Comparison of ENCODE assay signal across 22 cellular contexts in the genomic region with DNA sequence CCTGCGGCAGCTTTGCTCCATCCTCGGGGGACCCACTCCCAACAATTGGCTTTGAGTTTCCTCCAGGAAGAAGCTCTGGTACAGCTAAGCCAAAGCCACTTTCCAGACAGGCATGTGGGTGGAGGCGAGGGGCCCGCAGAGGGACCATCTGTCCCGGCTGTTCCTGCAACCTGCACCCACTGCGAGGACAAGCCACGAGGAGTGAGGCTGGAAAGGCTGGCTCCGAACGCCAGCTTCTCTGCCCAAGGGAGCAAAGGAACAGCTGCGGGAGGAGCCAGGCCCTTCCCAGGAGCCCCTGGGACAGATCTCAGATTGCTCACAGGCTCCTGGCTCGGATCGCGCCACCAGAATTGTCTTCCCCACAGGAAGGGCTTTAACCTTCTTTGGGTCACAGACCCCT. TPM values are rescaled to one million over a fixed set of nuclear protein-coding genes. Genes with fewer than 3 reads are reported as not detected.
DNase-seq lines count a peak whose midpoint lies in the region; ATAC-seq, FAIRE-seq and TF ChIP-seq lines count a peak whose summit lies in the region.
"Had no signal": no experiment of that assay in that cellular context is flagged by ENCODE, and none has a peak within 500 bp of the region (broad histone marks: within the 10 kb centered on the region; RNA-seq: fewer than 3 reads in every experiment).

No MANE protein-coding gene starts in this region.

- no peak overlapping the region for H2AK5ac ChIP-seq in H1 (ENCODE audit: low read depth, low read length)

- POLR2A ChIA-PET in H1 (lab: Charles Lee; ENCODE audit: partially characterized antibody), result interaction anchor here (0.7 kb wide), 1 partner anchor 32 kb away, joined by 3 read pairs; no protein-coding TSS in a partner anchor

- H3K27ac Mint-ChIP-seq in nephron, result peak overlapping the region; percentile 38 to 96 (median 65)
- H3K27ac Mint-ChIP-seq: stimulated activated naive B cell treated with anti-CD40 and anti-IgM and Interleukin-4, amounts not matched to agents 10 μg/mL and 1 μg/mL and 100 μg/mL, for 72 hours; T-helper 1 cell treated with Interleukin-12 subunit alpha and Interleukin-12 subunit beta and Interleukin-4 antibody, amounts not matched to agents 30 μg/mL and 1 μg/mL, for 36 hours had no signal

- CTCF ChIA-PET in H1 (lab: Charles Lee; ENCODE audit: partially characterized antibody), result interaction anchor here (0.7 to 24.1 kb wide), 9 partner anchors 6 to 276 kb away, joined by 3 to 370 read pairs (median 3); a partner anchor contains a TSS

- no peak overlapping the region for H2BK12ac ChIP-seq in H1 (ENCODE audit: low read depth, low read length)

- peaks cover 9% of the 10 kb centered on the region for H3K27me3 Mint-ChIP-seq in nephron (ENCODE audit: low read depth)

- H3K4me3 Mint-ChIP-seq in nephron, result peak overlapping the region in 2 of 3 experiments; percentile 34 to 38
- H3K4me3 Mint-ChIP-seq: neural crest cell; stimulated activated naive B cell treated with anti-CD40 and anti-IgM and Interleukin-4, amounts not matched to agents 10 μg/mL and 1 μg/mL and 100 μg/mL, for 72 hours; T-helper 1 cell treated with Interleukin-12 subunit alpha and Interleukin-12 subunit beta and Interleukin-4 antibody, amounts not matched to agents 30 μg/mL and 1 μg/mL, for 36 hours had no signal

- no peaks in the 10 kb centered on the region for H4K20me1 ChIP-seq in H1 (replicated peaks in 1 of 2; ENCODE audit: control insufficient read depth in 1 of 2, insufficient read depth in 2 of 2, low read length in 2 of 2)

- no peak overlapping the region for H3K23ac ChIP-seq in H1 (ENCODE audit: insufficient read length)

- TF ChIP-seq CTCF in H1 (IDR thresholded peaks at IDR 0.05; ENCODE audit: control extremely low read depth in 1 of 3, insufficient read depth in 1 of 3, low read depth in 1 of 3, low read length in 3 of 3) (no peak), nephron (IDR thresholded peaks at IDR 0.05; ENCODE audit: unreplicated experiment in 3 of 3) (no peak), vagina (IDR thresholded peaks at IDR 0.05) (no peak)

- H3K27ac ChIP-seq in H1 (ENCODE audit: low read depth, low read length), result no peak overlapping the region
- peak overlapping the region; percentile 72 for H3K27ac ChIP-seq in vagina
- H3K27ac ChIP-seq: 22Rv1, C4-2B, lower lobe of right lung had no signal

- 86% methylated on average over 13 of the region's 13 CpGs; no CpG with 5 or more reads in 1 of the 2 experiments for WGBS in H1 (ENCODE audit: extremely low coverage in 1 of 2, insufficient coverage in 1 of 2, insufficient read length in 1 of 2, insufficient replicate concordance in 2 of 2, low coverage in 1 of 2, low lambda C conversion rate in 2 of 2, missing lambda C conversion rate in 1 of 2), 2 experiments

- H4K8ac ChIP-seq in H1 (ENCODE audit: extremely low read depth, insufficient read depth, low read length), result 0 out of 2 replicates have a peak overlapping the region, but pooled peaks have one; percentile 14

- H3K4me1 ChIP-seq in H1 (replicated peaks in 1 of 4; ENCODE audit: control insufficient read depth in 3 of 4, insufficient read depth in 4 of 4, low read length in 3 of 4) (peaks cover 0 to 10% (median 8%) of the 10 kb centered on the region in 4 experiments; a peak in 5 of 7 replicates), vagina (peaks cover 61% of the 10 kb centered on the region)

- no peak overlapping the region for H2BK120ac ChIP-seq in H1 (replicated peaks; ENCODE audit: low read depth, low read length)

- H3K27me3 ChIP-seq in H1 (replicated peaks in 1 of 4; ENCODE audit: control insufficient read depth in 3 of 4, extremely low read depth in 1 of 4, insufficient read depth in 3 of 4, low read length in 3 of 4), result no peaks in the 10 kb centered on the region
- no peaks in the 10 kb centered on the region for H3K27me3 ChIP-seq in vagina

- ATAC-seq in GM21619 (IDR thresholded peaks at IDR 0.05; ENCODE audit: unreplicated experiment) (no peak), HG02852 (IDR thresholded peaks at IDR 0.05; ENCODE audit: unreplicated experiment) (no peak)
- ATAC-seq: activated CD4-positive, CD25-positive, alpha-beta regulatory T cell treated with anti-CD3 and anti-CD28 coated beads, Interleukin-2, amount 50 U/mL, for 24 hours; lower lobe of right lung; PC-3; stimulated activated naive B cell treated with anti-CD40 and anti-IgM and Interleukin-4, amounts not matched to agents 10 μg/mL and 1 μg/mL and 100 μg/mL, for 72 hours had no signal

- no peak overlapping the region for H3K14ac ChIP-seq in H1 (ENCODE audit: insufficient read length)

- H2BK5ac ChIP-seq in H1 (ENCODE audit: low read depth, low read length), result no peak overlapping the region

- H3K23me2 ChIP-seq in H1 (ENCODE audit: low read depth, low read length), result no peaks in the 10 kb centered on the region

- H3K9ac ChIP-seq in H1 (replicated peaks in 1 of 4; ENCODE audit: extremely low read depth in 1 of 4, low read depth in 3 of 4, low read length in 3 of 4), result no peak overlapping the region

- H2BK15ac ChIP-seq in H1 (ENCODE audit: low read length), result no peak overlapping the region

- FAIRE-seq in H1 (lab: Jason Lieb, UNC), result no peak
- FAIRE-seq: GM12891, small intestine had no signal

- TF ChIP-seq POLR2A in H1 (IDR thresholded peaks at IDR 0.05; ENCODE audit: control extremely low read depth in 1 of 2, low read depth in 2 of 2, low read length in 2 of 2) (no peak), vagina (IDR thresholded peaks at IDR 0.05) (no peak)

- no peaks in the 10 kb centered on the region for H3K79me2 ChIP-seq in H1 (ENCODE audit: control insufficient read depth in 1 of 2, insufficient read depth in 2 of 2, low read length in 2 of 2)

- H3K9me3 Mint-ChIP-seq in nephron, result no peaks in the 10 kb centered on the region
- H3K9me3 Mint-ChIP-seq: neural crest cell; stimulated activated naive B cell treated with anti-CD40 and anti-IgM and Interleukin-4, amounts not matched to agents 10 μg/mL and 1 μg/mL and 100 μg/mL, for 72 hours; T-helper 1 cell treated with Interleukin-12 subunit alpha and Interleukin-12 subunit beta and Interleukin-4 antibody, amounts not matched to agents 30 μg/mL and 1 μg/mL, for 36 hours had no signal

- intact Hi-C loops in vagina (cut with DNase I), result no loop called here

- H3K4me3 ChIP-seq in H1 (ENCODE audit: extremely low read depth in 1 of 4, insufficient read depth in 2 of 4, low read depth in 3 of 4, low read length in 4 of 4) (no peak overlapping the region), vagina (no peak overlapping the region)
- H3K4me3 ChIP-seq: lower lobe of right lung had no signal

- H4K91ac ChIP-seq in H1 (replicated peaks; ENCODE audit: insufficient read length, low read length), result no peak overlapping the region

- no peak overlapping the region for H4K5ac ChIP-seq in H1 (ENCODE audit: insufficient read length, low read depth, low read length)

- H3K9me3 ChIP-seq in H1 (ENCODE audit: insufficient read depth in 2 of 2, low read depth in 1 of 2, low read length in 1 of 2) (no peaks in the 10 kb centered on the region), vagina (no peaks in the 10 kb centered on the region)
- H3K9me3 ChIP-seq: lower lobe of right lung had no signal

- no peaks in the 10 kb centered on the region for H3K36me3 ChIP-seq in H1 (ENCODE audit: control insufficient read depth in 2 of 4, insufficient read depth in 4 of 4, low read length in 3 of 4)
- H3K36me3 ChIP-seq in vagina, result peaks cover 0 to 3% of the 10 kb centered on the region in 2 donors
- H3K36me3 ChIP-seq: lower lobe of right lung had no signal

- H2AFZ ChIP-seq in H1 (ENCODE audit: low read length), result no peak overlapping the region

- H3K4me2 ChIP-seq in H1 (ENCODE audit: insufficient read depth in 1 of 2, low read depth in 2 of 2, low read length in 2 of 2), result no peak overlapping the region

- TF ChIP-seq RAD21 in H1 (IDR thresholded peaks at IDR 0.05 in 1 of 2, conservative IDR thresholded peaks at IDR 0.05 in 1 of 2; ENCODE audit: low read depth in 2 of 2, low read length in 2 of 2), result no peak

- H3K36me3 Mint-ChIP-seq in nephron (ENCODE audit: low read depth), result peaks cover 8% of the 10 kb centered on the region
- H3K36me3 Mint-ChIP-seq: stimulated activated naive B cell treated with anti-CD40 and anti-IgM and Interleukin-4, amounts not matched to agents 10 μg/mL and 1 μg/mL and 100 μg/mL, for 72 hours had no signal

- no peak for TF ChIP-seq EP300 in H1 (IDR thresholded peaks at IDR 0.05; ENCODE audit: borderline replicate concordance in 1 of 2, low read depth in 2 of 2, low read length in 2 of 2)

- H3K4ac ChIP-seq in H1 (replicated peaks; ENCODE audit: insufficient read length, low read depth, low read length), result no peak overlapping the region

- no peaks in the 10 kb centered on the region for H3K79me1 ChIP-seq in H1 (ENCODE audit: low read depth, low read length)

- H2BK20ac ChIP-seq in H1 (ENCODE audit: low read length), result no peak overlapping the region

- DNase-seq in SHP77 (lab: John Stamatoyannopoulos, UW) (peak; percentile 11 to 19), SHP77 treated with DMSO at 0.1 percent for 48 hours (lab: John Stamatoyannopoulos, UW) (no peak), H1 (ENCODE audit: low read depth in 1 of 2, low spot score in 2 of 2) (no peak), vagina (ENCODE audit: extremely low spot score in 2 of 2) (no peak), NCI-H146 treated with DMSO at 0.1 percent for 48 hours (lab: John Stamatoyannopoulos, UW; ENCODE audit: unreplicated experiment) (no peak)
- DNase-seq: activated naive CD4-positive, alpha-beta T cell; EL; lower lobe of right lung; NCI-H146; NCI-H526; PC-3; small intestine; stimulated activated naive B cell treated with anti-CD40 and anti-IgM and Interleukin-4, amounts not matched to agents 10 μg/mL and 1 μg/mL and 100 μg/mL, for 72 hours had no signal

- H3K18ac ChIP-seq in H1 (ENCODE audit: extremely low read depth, low read length), result no peak overlapping the region

- H3K56ac ChIP-seq in H1 (replicated peaks; ENCODE audit: insufficient read length, low read depth, low read length), result no peak overlapping the region

- H3K4me1 Mint-ChIP-seq in nephron, result peaks cover 77% of the 10 kb centered on the region

RNA-seq across cellular contexts. Expression of a gene that starts 28.3 kb away (rescaled TPM):
- total RNA-seq in H1 (2021; fragmentation: NEBNext Ultra II Directional; extraction: Animal tissue kit (Norgen Biotek cat#: 25700)), result 35.2 and 38.8 TPM in 2 replicates
- 61.2 and 69.2 TPM in 2 replicates for polyA plus RNA-seq in H1 (2011; rRNA removed)
- polyA plus RNA-seq in H1 (2011; cell fraction: cytosol; rRNA removed), result 51.1 TPM
- 50.9 TPM for polyA plus RNA-seq in H1 (2011; cell fraction: nucleus; rRNA removed)
- polyA plus RNA-seq in H1 (2012, experiment 1 of 2), result 32.7 to 43.6 TPM (median 41.6 TPM) in 4 replicates
- polyA plus RNA-seq in H1 (2012, experiment 2 of 2), result 65.6 TPM
- polyA plus RNA-seq in H1 (2013, experiment 1 of 2), result 30.8 TPM
- 31.1 TPM for polyA plus RNA-seq in H1 (2013, experiment 2 of 2)
- 63.3 and 65.6 TPM in 2 replicates for polyA minus RNA-seq in H1 (2011; rRNA and poly(A)+ RNA removed)
- polyA minus RNA-seq in H1 (2011; cell fraction: cytosol; rRNA and poly(A)+ RNA removed), result 23.8 TPM
- polyA minus RNA-seq in H1 (2011; cell fraction: nucleus; rRNA and poly(A)+ RNA removed), result 28.8 TPM
- 53.3 TPM for total RNA-seq in vagina

RNA-seq across cellular contexts. Expression of a gene that starts 30.8 kb away (rescaled TPM):
- 7.9 and 10.5 TPM in 2 replicates for total RNA-seq in H1 (2021; fragmentation: NEBNext Ultra II Directional; extraction: Animal tissue kit (Norgen Biotek cat#: 25700))
- 2.0 and 3.4 TPM in 2 replicates for polyA plus RNA-seq in H1 (2011; rRNA removed)
- 4.3 TPM for polyA plus RNA-seq in H1 (2011; cell fraction: cytosol; rRNA removed)
- 31.3 TPM for polyA plus RNA-seq in H1 (2011; cell fraction: nucleus; rRNA removed)
- polyA plus RNA-seq in H1 (2012, experiment 1 of 2), result 6.8 to 10.8 TPM (median 7.9 TPM) in 4 replicates
- 2.9 TPM for polyA plus RNA-seq in H1 (2012, experiment 2 of 2)
- polyA plus RNA-seq in H1 (2013, experiment 1 of 2), result 4.2 TPM
- 3.6 TPM for polyA plus RNA-seq in H1 (2013, experiment 2 of 2)
- 3.3 and 4.2 TPM in 2 replicates for polyA minus RNA-seq in H1 (2011; rRNA and poly(A)+ RNA removed)
- 6.8 TPM for polyA minus RNA-seq in H1 (2011; cell fraction: cytosol; rRNA and poly(A)+ RNA removed)
- polyA minus RNA-seq in H1 (2011; cell fraction: nucleus; rRNA and poly(A)+ RNA removed), result 8.7 TPM
- total RNA-seq in vagina, result 82.3 TPM

RNA-seq across cellular contexts. Expression of a gene that starts 55.5 kb away (rescaled TPM):
- 0.35 and 0.44 TPM in 2 replicates for total RNA-seq in H1 (2021; fragmentation: NEBNext Ultra II Directional; extraction: Animal tissue kit (Norgen Biotek cat#: 25700))
- 0.39 and 0.61 TPM in 2 replicates for polyA plus RNA-seq in H1 (2011; rRNA removed)
- 0.65 TPM for polyA plus RNA-seq in H1 (2011; cell fraction: cytosol; rRNA removed)
- polyA plus RNA-seq in H1 (2011; cell fraction: nucleus; rRNA removed), result 1.2 TPM
- 0.29 to 0.44 TPM (median 0.36 TPM) in 3 of 4 replicates, not detected in the other for polyA plus RNA-seq in H1 (2012, experiment 1 of 2)
- polyA plus RNA-seq in H1 (2012, experiment 2 of 2), result 0.21 TPM
- polyA plus RNA-seq in H1 (2013, experiment 1 of 2), result 0.22 TPM
- 0.33 TPM for polyA plus RNA-seq in H1 (2013, experiment 2 of 2)
- polyA minus RNA-seq in H1 (2011; rRNA and poly(A)+ RNA removed), result 0.32 and 0.35 TPM in 2 replicates
- not detected for polyA minus RNA-seq in H1 (2011; cell fraction: cytosol; rRNA and poly(A)+ RNA removed)
- not detected for polyA minus RNA-seq in H1 (2011; cell fraction: nucleus; rRNA and poly(A)+ RNA removed)
- total RNA-seq in vagina, result not detected
- total RNA-seq: lower lobe of right lung, neural crest cell, PC-3 had no signal

Comparison
In these comparisons a context has a peak if more than half of its experiments do, and no peak if none do; other contexts are left out.
1. DNase-seq: peak in SHP77 (2 of 2); none in SHP77 treated with DMSO at 0.1 percent for 48 hours (single experiment), H1 (0 of 2), vagina (0 of 2) and NCI-H146 treated with DMSO at 0.1 percent for 48 hours (single experiment).